Comparison of ENCODE assay signal across 3 cellular contexts in the genomic region with DNA sequence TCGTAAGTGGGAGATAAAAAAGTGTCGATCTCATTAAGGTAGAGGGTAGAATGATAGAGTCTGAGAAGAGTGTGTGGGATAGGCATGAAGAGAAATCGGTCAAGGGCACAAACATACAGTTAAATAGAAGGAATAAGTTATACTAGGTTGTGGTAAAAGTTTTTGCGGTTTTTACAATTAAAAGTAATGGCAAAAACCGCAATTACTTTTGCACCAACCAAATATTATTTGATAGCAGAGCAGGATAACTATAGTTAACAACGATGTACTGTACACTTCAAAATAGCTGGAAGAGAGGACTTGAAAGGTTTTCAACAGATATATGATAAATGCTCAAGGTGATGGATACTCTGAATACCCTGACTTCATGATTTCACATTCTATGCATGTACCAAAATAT.
TF ChIP-seq lines count a peak whose summit lies in the region.

No MANE protein-coding gene starts in this region.

TF ChIP-seq in HepG2, 621 proteins besides CTCF, POLR2A, EP300 and RAD21 (continues in another document):
- TF ChIP-seq, protein P1, sequence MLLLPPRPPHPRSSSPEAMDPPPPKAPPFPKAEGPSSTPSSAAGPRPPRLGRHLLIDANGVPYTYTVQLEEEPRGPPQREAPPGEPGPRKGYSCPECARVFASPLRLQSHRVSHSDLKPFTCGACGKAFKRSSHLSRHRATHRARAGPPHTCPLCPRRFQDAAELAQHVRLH (CRISPR knock-in tag; IDR thresholded peaks at IDR 0.05; ENCODE audit: borderline replicate concordance, low read depth), result no peak
- TF ChIP-seq ZNF367 (CRISPR knock-in tag; IDR thresholded peaks at IDR 0.05; ENCODE audit: borderline replicate concordance) (no peak), ARNTL (CRISPR knock-in tag; IDR thresholded peaks at IDR 0.05) (no peak)
- TF ChIP-seq, protein P2, sequence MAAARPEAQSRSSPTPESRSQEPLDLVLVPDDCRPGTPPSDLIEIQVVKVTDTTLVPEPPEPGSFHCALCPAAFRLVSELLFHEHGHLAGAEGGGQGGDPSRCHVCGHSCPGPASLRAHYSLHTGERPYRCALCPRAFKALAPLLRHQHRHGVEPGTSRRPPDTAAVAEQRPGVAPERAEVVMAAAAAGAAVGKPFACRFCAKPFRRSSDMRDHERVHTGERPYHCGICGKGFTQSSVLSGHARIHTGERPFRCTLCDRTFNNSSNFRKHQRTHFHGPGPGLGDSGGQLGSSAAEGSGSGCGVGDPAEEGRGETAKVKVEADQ (CRISPR knock-in tag; IDR thresholded peaks at IDR 0.05; ENCODE audit: borderline replicate concordance), result no peak

TF ChIP-seq in GM12878, 131 proteins besides CTCF, POLR2A, EP300 and RAD21:
- TF ChIP-seq, protein P3, sequence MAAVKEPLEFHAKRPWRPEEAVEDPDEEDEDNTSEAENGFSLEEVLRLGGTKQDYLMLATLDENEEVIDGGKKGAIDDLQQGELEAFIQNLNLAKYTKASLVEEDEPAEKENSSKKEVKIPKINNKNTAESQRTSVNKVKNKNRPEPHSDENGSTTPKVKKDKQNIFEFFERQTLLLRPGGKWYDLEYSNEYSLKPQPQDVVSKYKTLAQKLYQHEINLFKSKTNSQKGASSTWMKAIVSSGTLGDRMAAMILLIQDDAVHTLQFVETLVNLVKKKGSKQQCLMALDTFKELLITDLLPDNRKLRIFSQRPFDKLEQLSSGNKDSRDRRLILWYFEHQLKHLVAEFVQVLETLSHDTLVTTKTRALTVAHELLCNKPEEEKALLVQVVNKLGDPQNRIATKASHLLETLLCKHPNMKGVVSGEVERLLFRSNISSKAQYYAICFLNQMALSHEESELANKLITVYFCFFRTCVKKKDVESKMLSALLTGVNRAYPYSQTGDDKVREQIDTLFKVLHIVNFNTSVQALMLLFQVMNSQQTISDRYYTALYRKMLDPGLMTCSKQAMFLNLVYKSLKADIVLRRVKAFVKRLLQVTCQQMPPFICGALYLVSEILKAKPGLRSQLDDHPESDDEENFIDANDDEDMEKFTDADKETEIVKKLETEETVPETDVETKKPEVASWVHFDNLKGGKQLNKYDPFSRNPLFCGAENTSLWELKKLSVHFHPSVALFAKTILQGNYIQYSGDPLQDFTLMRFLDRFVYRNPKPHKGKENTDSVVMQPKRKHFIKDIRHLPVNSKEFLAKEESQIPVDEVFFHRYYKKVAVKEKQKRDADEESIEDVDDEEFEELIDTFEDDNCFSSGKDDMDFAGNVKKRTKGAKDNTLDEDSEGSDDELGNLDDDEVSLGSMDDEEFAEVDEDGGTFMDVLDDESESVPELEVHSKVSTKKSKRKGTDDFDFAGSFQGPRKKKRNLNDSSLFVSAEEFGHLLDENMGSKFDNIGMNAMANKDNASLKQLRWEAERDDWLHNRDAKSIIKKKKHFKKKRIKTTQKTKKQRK (IDR thresholded peaks at IDR 0.05; ENCODE audit: low read depth, low read length), result no peak
- TF ChIP-seq PAX5 (IDR thresholded peaks at IDR 0.05; ENCODE audit: borderline replicate concordance, low read depth, low read length), result no peak
- TF ChIP-seq, protein P4, sequence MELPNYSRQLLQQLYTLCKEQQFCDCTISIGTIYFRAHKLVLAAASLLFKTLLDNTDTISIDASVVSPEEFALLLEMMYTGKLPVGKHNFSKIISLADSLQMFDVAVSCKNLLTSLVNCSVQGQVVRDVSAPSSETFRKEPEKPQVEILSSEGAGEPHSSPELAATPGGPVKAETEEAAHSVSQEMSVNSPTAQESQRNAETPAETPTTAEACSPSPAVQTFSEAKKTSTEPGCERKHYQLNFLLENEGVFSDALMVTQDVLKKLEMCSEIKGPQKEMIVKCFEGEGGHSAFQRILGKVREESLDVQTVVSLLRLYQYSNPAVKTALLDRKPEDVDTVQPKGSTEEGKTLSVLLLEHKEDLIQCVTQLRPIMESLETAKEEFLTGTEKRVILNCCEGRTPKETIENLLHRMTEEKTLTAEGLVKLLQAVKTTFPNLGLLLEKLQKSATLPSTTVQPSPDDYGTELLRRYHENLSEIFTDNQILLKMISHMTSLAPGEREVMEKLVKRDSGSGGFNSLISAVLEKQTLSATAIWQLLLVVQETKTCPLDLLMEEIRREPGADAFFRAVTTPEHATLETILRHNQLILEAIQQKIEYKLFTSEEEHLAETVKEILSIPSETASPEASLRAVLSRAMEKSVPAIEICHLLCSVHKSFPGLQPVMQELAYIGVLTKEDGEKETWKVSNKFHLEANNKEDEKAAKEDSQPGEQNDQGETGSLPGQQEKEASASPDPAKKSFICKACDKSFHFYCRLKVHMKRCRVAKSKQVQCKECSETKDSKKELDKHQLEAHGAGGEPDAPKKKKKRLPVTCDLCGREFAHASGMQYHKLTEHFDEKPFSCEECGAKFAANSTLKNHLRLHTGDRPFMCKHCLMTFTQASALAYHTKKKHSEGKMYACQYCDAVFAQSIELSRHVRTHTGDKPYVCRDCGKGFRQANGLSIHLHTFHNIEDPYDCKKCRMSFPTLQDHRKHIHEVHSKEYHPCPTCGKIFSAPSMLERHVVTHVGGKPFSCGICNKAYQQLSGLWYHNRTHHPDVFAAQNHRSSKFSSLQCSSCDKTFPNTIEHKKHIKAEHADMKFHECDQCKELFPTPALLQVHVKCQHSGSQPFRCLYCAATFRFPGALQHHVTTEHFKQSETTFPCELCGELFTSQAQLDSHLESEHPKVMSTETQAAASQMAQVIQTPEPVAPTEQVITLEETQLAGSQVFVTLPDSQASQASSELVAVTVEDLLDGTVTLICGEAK (IDR thresholded peaks at IDR 0.05; ENCODE audit: borderline replicate concordance), result peak; percentile 59; the same call in 1 of the 2 replicates

TF ChIP-seq in WTC11, 78 proteins besides CTCF, POLR2A, EP300 and RAD21 (continued from another document):
- TF ChIP-seq, protein P5, sequence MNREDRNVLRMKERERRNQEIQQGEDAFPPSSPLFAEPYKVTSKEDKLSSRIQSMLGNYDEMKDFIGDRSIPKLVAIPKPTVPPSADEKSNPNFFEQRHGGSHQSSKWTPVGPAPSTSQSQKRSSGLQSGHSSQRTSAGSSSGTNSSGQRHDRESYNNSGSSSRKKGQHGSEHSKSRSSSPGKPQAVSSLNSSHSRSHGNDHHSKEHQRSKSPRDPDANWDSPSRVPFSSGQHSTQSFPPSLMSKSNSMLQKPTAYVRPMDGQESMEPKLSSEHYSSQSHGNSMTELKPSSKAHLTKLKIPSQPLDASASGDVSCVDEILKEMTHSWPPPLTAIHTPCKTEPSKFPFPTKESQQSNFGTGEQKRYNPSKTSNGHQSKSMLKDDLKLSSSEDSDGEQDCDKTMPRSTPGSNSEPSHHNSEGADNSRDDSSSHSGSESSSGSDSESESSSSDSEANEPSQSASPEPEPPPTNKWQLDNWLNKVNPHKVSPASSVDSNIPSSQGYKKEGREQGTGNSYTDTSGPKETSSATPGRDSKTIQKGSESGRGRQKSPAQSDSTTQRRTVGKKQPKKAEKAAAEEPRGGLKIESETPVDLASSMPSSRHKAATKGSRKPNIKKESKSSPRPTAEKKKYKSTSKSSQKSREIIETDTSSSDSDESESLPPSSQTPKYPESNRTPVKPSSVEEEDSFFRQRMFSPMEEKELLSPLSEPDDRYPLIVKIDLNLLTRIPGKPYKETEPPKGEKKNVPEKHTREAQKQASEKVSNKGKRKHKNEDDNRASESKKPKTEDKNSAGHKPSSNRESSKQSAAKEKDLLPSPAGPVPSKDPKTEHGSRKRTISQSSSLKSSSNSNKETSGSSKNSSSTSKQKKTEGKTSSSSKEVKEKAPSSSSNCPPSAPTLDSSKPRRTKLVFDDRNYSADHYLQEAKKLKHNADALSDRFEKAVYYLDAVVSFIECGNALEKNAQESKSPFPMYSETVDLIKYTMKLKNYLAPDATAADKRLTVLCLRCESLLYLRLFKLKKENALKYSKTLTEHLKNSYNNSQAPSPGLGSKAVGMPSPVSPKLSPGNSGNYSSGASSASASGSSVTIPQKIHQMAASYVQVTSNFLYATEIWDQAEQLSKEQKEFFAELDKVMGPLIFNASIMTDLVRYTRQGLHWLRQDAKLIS (CRISPR knock-in tag; IDR thresholded peaks at IDR 0.05; ENCODE audit: borderline replicate concordance), result no peak
- no peak for TF ChIP-seq EMX1 (CRISPR knock-in tag; IDR thresholded peaks at IDR 0.05)
- TF ChIP-seq, protein P6, sequence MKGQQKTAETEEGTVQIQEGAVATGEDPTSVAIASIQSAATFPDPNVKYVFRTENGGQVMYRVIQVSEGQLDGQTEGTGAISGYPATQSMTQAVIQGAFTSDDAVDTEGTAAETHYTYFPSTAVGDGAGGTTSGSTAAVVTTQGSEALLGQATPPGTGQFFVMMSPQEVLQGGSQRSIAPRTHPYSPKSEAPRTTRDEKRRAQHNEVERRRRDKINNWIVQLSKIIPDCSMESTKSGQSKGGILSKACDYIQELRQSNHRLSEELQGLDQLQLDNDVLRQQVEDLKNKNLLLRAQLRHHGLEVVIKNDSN (CRISPR knock-in tag; IDR thresholded peaks at IDR 0.05), result no peak
- TF ChIP-seq, protein P7, sequence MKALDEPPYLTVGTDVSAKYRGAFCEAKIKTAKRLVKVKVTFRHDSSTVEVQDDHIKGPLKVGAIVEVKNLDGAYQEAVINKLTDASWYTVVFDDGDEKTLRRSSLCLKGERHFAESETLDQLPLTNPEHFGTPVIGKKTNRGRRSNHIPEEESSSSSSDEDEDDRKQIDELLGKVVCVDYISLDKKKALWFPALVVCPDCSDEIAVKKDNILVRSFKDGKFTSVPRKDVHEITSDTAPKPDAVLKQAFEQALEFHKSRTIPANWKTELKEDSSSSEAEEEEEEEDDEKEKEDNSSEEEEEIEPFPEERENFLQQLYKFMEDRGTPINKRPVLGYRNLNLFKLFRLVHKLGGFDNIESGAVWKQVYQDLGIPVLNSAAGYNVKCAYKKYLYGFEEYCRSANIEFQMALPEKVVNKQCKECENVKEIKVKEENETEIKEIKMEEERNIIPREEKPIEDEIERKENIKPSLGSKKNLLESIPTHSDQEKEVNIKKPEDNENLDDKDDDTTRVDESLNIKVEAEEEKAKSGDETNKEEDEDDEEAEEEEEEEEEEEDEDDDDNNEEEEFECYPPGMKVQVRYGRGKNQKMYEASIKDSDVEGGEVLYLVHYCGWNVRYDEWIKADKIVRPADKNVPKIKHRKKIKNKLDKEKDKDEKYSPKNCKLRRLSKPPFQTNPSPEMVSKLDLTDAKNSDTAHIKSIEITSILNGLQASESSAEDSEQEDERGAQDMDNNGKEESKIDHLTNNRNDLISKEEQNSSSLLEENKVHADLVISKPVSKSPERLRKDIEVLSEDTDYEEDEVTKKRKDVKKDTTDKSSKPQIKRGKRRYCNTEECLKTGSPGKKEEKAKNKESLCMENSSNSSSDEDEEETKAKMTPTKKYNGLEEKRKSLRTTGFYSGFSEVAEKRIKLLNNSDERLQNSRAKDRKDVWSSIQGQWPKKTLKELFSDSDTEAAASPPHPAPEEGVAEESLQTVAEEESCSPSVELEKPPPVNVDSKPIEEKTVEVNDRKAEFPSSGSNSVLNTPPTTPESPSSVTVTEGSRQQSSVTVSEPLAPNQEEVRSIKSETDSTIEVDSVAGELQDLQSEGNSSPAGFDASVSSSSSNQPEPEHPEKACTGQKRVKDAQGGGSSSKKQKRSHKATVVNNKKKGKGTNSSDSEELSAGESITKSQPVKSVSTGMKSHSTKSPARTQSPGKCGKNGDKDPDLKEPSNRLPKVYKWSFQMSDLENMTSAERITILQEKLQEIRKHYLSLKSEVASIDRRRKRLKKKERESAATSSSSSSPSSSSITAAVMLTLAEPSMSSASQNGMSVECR (CRISPR knock-in tag; IDR thresholded peaks at IDR 0.05; ENCODE audit: borderline replicate concordance), result no peak
TF ChIP-seq in WTC11: peak in this region for 0.
